Comparison of ENCODE assay signal across 2 cellular contexts in the genomic region with DNA sequence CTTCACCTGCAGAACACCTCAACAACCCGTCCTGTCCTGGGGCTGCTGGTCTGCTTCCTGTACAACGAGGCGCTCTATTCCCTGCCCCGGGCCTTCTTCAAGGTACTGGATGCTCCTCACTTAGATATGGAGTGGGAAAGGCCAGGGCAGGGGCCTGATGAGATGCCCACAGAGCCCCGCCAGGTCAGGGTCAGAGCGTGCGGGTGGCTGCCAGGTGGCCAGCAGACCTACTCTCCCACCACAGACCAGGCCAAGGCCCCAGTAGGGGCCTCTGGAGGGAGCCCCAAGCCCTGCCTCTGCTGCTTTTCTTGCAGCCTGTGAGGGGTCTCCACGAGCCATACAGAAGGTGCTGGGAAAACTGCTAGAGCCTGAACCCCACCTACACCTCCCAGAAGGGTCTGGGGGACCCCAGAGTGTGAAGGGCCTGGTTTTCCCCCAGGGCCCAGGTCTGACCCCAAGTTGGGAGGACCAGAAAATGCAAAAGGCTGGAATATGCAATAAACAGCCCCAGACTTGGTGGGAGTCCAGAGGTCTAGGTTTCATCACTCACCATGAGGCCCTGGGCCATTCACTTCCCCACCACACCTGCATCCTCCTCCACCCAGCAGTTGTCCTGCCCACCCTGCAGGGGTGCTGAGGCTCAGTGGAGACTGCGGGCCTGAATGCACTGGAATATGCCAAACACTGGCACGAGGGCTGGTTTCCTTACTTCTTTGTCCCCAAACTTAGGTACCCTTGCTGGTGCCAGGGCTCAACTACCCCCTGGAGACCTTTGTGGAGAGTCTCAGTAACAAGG.
TF ChIP-seq lines count a peak whose summit lies in the region.

No MANE protein-coding gene starts in this region.

TF ChIP-seq in IMR-90, 13 proteins besides CTCF, POLR2A, EP300 and RAD21:
- no peak for TF ChIP-seq BHLHE40 (IDR thresholded peaks at IDR 0.05; ENCODE audit: low read depth, low read length)
- TF ChIP-seq FOS (IDR thresholded peaks at IDR 0.05; ENCODE audit: low read depth, low read length): no peak
- TF ChIP-seq CEBPB (IDR thresholded peaks at IDR 0.05; ENCODE audit: low read depth, low read length): no peak
- TF ChIP-seq MAFK (IDR thresholded peaks at IDR 0.05; ENCODE audit: low read depth, low read length): no peak

TF ChIP-seq in K562, 482 proteins besides CTCF, POLR2A, EP300 and RAD21:
- no peak for TF ChIP-seq CBX3 (IDR thresholded peaks at IDR 0.05; ENCODE audit: borderline replicate concordance in 1 of 2, low read length in 2 of 2)
- TF ChIP-seq, protein P1, sequence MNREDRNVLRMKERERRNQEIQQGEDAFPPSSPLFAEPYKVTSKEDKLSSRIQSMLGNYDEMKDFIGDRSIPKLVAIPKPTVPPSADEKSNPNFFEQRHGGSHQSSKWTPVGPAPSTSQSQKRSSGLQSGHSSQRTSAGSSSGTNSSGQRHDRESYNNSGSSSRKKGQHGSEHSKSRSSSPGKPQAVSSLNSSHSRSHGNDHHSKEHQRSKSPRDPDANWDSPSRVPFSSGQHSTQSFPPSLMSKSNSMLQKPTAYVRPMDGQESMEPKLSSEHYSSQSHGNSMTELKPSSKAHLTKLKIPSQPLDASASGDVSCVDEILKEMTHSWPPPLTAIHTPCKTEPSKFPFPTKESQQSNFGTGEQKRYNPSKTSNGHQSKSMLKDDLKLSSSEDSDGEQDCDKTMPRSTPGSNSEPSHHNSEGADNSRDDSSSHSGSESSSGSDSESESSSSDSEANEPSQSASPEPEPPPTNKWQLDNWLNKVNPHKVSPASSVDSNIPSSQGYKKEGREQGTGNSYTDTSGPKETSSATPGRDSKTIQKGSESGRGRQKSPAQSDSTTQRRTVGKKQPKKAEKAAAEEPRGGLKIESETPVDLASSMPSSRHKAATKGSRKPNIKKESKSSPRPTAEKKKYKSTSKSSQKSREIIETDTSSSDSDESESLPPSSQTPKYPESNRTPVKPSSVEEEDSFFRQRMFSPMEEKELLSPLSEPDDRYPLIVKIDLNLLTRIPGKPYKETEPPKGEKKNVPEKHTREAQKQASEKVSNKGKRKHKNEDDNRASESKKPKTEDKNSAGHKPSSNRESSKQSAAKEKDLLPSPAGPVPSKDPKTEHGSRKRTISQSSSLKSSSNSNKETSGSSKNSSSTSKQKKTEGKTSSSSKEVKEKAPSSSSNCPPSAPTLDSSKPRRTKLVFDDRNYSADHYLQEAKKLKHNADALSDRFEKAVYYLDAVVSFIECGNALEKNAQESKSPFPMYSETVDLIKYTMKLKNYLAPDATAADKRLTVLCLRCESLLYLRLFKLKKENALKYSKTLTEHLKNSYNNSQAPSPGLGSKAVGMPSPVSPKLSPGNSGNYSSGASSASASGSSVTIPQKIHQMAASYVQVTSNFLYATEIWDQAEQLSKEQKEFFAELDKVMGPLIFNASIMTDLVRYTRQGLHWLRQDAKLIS (CRISPR knock-in tag; IDR thresholded peaks at IDR 0.05): no peak
- no peak for TF ChIP-seq RBM39 (optimal IDR thresholded peaks at IDR 0.05; ENCODE audit: low read depth, low read length)
- peak; percentile 29; the same call in 1 of the 2 replicates for TF ChIP-seq POLR2G (IDR thresholded peaks at IDR 0.05; ENCODE audit: low read depth, low read length)
- no peak for TF ChIP-seq PTBP1 (IDR thresholded peaks at IDR 0.05; ENCODE audit: low read depth, low read length)
- no peak for TF ChIP-seq PRMT5 (CRISPR knock-in tag; IDR thresholded peaks at IDR 0.05)
- TF ChIP-seq ZSCAN29 (IDR thresholded peaks at IDR 0.05): no peak
- TF ChIP-seq ZNF644 (tag; IDR thresholded peaks at IDR 0.05; ENCODE audit: low read depth): no peak
